ENCODE assay signal across 9 cellular contexts in the genomic region with DNA sequence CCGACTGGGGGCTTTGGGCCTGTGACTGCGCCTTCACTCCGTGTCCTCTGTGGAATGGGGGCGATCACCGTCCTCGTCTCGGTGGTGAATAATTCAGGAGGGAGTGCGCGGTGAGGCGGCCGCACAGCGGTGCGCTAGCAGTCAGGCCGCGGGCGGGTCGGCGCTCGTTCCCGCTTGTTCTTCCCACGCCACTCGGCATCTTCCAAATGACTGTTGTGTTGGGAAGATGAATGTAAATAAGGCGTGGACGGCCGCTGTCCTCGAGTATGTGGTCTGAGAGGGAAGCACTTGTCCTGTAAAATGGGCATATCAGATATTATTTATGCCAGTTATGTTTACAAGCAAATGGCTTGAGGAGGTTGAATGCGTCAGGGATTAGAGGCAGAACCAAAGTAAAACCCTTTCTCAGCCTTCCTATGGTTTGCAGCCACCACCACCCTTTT. TPM values are rescaled to one million over a fixed set of nuclear protein-coding genes. Genes with fewer than 3 reads are reported as not detected.
DNase-seq lines count a peak whose midpoint lies in the region; ATAC-seq and TF ChIP-seq lines count a peak whose summit lies in the region.
"Had no signal": no experiment of that assay in that cellular context is flagged by ENCODE, and none has a peak within 500 bp of the region (broad histone marks: within the 10 kb centered on the region; RNA-seq: fewer than 3 reads in every experiment).

No MANE protein-coding gene starts in this region.

- TF ChIP-seq CTCF in WI38 (IDR thresholded peaks at IDR 0.05; ENCODE audit: low read depth, low read length) (no peak), retinal pigment epithelial cell (conservative IDR thresholded peaks at IDR 0.05; ENCODE audit: low read depth, low read length) (no peak)

- ATAC-seq in HG03025 (IDR thresholded peaks at IDR 0.05; ENCODE audit: low FRiP score, unreplicated experiment) (peak; percentile 28), Right ventricle myocardium superior (ENCODE audit: poor library complexity) (peak; percentile 52)

- H3K4me3 ChIP-seq in WI38 (ENCODE audit: low read depth, low read length): peak overlapping the region; percentile 94
- H3K4me3 ChIP-seq in retinal pigment epithelial cell (ENCODE audit: low read length): peak overlapping the region; percentile 91

- intact Hi-C loops in Right ventricle myocardium superior (cut with DNase I): loop anchor here (5.0 kb wide), 1 partner anchor 56 kb away; the partner anchor contains the start of gene KDSR

- DNase-seq in stimulated activated naive CD4-positive, alpha-beta T cell treated with Interleukin-2 at 50 U/mL for 16 hours (lab: John Stamatoyannopoulos, UW): peak; percentile 68
- DNase-seq in stimulated activated naive CD4-positive, alpha-beta T cell (lab: John Stamatoyannopoulos, UW): no peak
- DNase-seq in Right ventricle myocardium superior: no peak
- no peak for DNase-seq in retinal pigment epithelial cell (ENCODE audit: low read depth)
- DNase-seq in NCI-H1930 (lab: John Stamatoyannopoulos, UW): no peak
- no peak for DNase-seq in HCEC 1CT

RNA-seq across cellular contexts. Expression of gene VPS4B, which starts 0.6 kb away (rescaled TPM):
- 15.9 TPM for total RNA-seq in Right ventricle myocardium superior

RNA-seq across cellular contexts. Expression of gene SERPINB5, which starts 53.9 kb away (rescaled TPM):
- not detected for total RNA-seq in Right ventricle myocardium superior
- total RNA-seq: lung microvascular endothelial cell had no signal

RNA-seq across cellular contexts. Expression of gene KDSR, which starts 55.9 kb away (rescaled TPM):
- 29.2 TPM for total RNA-seq in Right ventricle myocardium superior
